1 cellular context compared by ENCODE assay signal in the genomic region with DNA sequence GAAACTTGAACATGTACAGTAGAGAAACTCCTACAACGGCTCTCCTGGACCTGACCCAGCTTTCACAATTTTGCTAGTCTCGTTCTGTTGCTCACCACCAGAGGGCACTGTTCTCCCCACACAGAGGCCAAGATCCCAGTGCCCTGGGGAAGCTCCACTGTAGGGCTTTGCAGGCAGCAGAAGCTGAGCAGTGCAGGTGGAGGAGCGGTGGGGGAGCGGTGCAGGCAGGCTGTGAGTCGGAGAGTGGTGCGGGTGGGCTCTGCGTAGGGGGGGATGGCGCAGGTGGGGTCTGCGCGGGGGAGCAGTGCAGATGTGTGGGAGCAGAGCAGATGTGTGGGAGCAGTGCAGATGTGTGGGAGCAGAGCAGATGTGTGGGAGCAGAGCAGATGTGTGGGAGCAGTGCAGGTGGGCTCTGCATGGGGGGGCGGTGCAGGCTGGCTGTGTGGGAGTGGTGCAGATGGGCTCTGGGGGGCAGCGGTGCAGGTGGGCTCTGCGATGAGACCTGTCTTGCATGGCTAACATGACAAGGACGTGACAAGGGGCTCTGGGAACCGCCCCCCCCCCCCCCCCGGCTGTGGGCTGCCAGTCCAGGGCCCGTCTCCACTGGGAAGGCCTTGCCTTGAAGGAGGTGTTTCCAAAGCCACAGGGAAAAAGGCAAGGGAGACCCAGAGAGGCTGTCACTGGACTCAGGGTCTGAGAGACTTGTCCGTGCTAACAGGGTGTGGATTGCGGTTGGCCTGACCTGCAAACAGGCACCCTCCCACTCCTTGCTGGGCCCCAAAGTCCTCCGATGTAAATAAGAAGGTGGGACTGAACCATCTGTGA.
TF ChIP-seq lines count a peak whose summit lies in the region.

No MANE protein-coding gene starts in this region.

TF ChIP-seq in HEK293, 187 proteins besides CTCF, POLR2A, EP300 and RAD21 (continued from another document):
- TF ChIP-seq, protein P1, sequence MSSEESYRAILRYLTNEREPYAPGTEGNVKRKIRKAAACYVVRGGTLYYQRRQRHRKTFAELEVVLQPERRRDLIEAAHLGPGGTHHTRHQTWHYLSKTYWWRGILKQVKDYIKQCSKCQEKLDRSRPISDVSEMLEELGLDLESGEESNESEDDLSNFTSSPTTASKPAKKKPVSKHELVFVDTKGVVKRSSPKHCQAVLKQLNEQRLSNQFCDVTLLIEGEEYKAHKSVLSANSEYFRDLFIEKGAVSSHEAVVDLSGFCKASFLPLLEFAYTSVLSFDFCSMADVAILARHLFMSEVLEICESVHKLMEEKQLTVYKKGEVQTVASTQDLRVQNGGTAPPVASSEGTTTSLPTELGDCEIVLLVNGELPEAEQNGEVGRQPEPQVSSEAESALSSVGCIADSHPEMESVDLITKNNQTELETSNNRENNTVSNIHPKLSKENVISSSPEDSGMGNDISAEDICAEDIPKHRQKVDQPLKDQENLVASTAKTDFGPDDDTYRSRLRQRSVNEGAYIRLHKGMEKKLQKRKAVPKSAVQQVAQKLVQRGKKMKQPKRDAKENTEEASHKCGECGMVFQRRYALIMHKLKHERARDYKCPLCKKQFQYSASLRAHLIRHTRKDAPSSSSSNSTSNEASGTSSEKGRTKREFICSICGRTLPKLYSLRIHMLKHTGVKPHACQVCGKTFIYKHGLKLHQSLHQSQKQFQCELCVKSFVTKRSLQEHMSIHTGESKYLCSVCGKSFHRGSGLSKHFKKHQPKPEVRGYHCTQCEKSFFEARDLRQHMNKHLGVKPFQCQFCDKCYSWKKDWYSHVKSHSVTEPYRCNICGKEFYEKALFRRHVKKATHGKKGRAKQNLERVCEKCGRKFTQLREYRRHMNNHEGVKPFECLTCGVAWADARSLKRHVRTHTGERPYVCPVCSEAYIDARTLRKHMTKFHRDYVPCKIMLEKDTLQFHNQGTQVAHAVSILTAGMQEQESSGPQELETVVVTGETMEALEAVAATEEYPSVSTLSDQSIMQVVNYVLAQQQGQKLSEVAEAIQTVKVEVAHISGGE (tag by site-specific recombination; conservative IDR thresholded peaks at IDR 0.05; ENCODE audit: low read depth): no peak
- TF ChIP-seq ZNF558 (tag by site-specific recombination; IDR thresholded peaks at IDR 0.05): no peak
